28 cellular contexts compared by ENCODE assay signal in the genomic region with DNA sequence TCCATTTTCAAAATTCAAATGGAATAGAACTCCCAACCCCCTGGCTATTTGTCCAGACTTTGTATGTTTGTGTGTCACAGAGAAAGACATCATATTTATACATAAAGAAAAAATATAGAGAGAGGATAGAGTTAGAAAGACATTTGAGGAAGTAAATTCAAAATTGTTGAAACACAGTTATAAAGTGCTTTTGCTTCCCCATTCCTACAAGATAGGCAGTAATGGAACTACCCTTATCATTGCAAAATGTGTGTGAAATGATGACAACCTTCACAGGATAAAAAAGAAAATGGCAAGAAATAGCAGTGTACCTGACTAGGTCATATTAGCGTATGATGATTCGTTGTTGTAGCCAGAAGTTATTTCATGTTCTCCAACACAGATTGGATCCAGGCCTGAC.
DNase-seq lines count a peak whose midpoint lies in the region; ATAC-seq and TF ChIP-seq lines count a peak whose summit lies in the region.
"Had no signal": no experiment of that assay in that cellular context is flagged by ENCODE, and none has a peak within 500 bp of the region (broad histone marks: within the 10 kb centered on the region; RNA-seq: fewer than 3 reads in every experiment).

No MANE protein-coding gene starts in this region.

- no peaks in the 10 kb centered on the region for H3K79me2 ChIP-seq in Karpas-422 (ENCODE audit: low read length)
- H3K79me2 ChIP-seq in mesendoderm (ENCODE audit: control insufficient read depth, insufficient read depth, low read length) = no peaks in the 10 kb centered on the region

- H3K4me3 Mint-ChIP-seq in activated B cell treated with CpG ODN at 0.5 μM for 24 hours = no peak overlapping the region
- no peak overlapping the region for H3K4me3 Mint-ChIP-seq in stimulated activated naive B cell treated with anti-CD40 and anti-IgM and Interleukin-4, amounts not matched to agents 10 μg/mL and 1 μg/mL and 100 μg/mL, for 72 hours
- no peak overlapping the region for H3K4me3 Mint-ChIP-seq in activated CD4-positive, alpha-beta T cell treated with anti-CD3 and anti-CD28 coated beads, Interleukin-2, amount 10 ng/mL, durations not matched to agents 24 days and 14 days
- H3K4me3 Mint-ChIP-seq: activated CD4-positive, alpha-beta T cell treated with anti-CD3 and anti-CD28 coated beads for 36 hours; activated naive CD8-positive, alpha-beta T cell treated with anti-CD3 and anti-CD28 coated beads, Interleukin-2, amount 10 ng/mL, durations not matched to agents 7 days and 5 days; immature natural killer cell; T-helper 1 cell treated with Interleukin-12 subunit alpha and Interleukin-12 subunit beta and Interleukin-4 antibody, amounts not matched to agents 30 μg/mL and 1 μg/mL, for 36 hours had no signal

- H3K9me3 Mint-ChIP-seq in activated B cell treated with CpG ODN at 0.5 μM for 24 hours = no peaks in the 10 kb centered on the region
- no peaks in the 10 kb centered on the region for H3K9me3 Mint-ChIP-seq in stimulated activated naive B cell treated with anti-CD40 and anti-IgM and Interleukin-4, amounts not matched to agents 10 μg/mL and 1 μg/mL and 100 μg/mL, for 72 hours
- no peaks in the 10 kb centered on the region for H3K9me3 Mint-ChIP-seq in activated CD4-positive, alpha-beta T cell treated with anti-CD3 and anti-CD28 coated beads, Interleukin-2, amount 10 ng/mL, durations not matched to agents 24 days and 14 days
- H3K9me3 Mint-ChIP-seq: activated naive CD8-positive, alpha-beta T cell treated with anti-CD3 and anti-CD28 coated beads, Interleukin-2, amount 10 ng/mL, durations not matched to agents 7 days and 5 days; T-helper 1 cell treated with Interleukin-12 subunit alpha and Interleukin-12 subunit beta and Interleukin-4 antibody, amounts not matched to agents 30 μg/mL and 1 μg/mL, for 36 hours had no signal

- H3K27ac ChIP-seq in Karpas-422 (ENCODE audit: low read length) (peak overlapping the region; percentile 70), mesendoderm (ENCODE audit: low read depth, low read length) (no peak overlapping the region)
- H3K27ac ChIP-seq: ascending aorta, BLaER1, colonic mucosa, RWPE1, tibial artery had no signal

- peak overlapping the region; percentile 62 for H3K4me2 ChIP-seq in Karpas-422 (ENCODE audit: low read depth, low read length, poor library complexity, severe bottlenecking)
- no peak overlapping the region for H3K4me2 ChIP-seq in mesendoderm (ENCODE audit: low read length)
- H3K4me2 ChIP-seq: BLaER1 had no signal

- no peak overlapping the region for H3K18ac ChIP-seq in mesendoderm (ENCODE audit: low read length)

- WGBS in mesendoderm (ENCODE audit: extremely low coverage, insufficient coverage, low lambda C conversion rate) = no CpG with 5 or more reads among the region's 2 CpGs

- no peak overlapping the region for H4K8ac ChIP-seq in mesendoderm (ENCODE audit: low read depth, low read length)

- no peaks in the 10 kb centered on the region for H3K36me3 Mint-ChIP-seq in activated B cell treated with CpG ODN at 0.5 μM for 24 hours (ENCODE audit: low read depth)
- no peaks in the 10 kb centered on the region for H3K36me3 Mint-ChIP-seq in stimulated activated naive B cell treated with anti-CD40 and anti-IgM and Interleukin-4, amounts not matched to agents 10 μg/mL and 1 μg/mL and 100 μg/mL, for 72 hours
- no peaks in the 10 kb centered on the region for H3K36me3 Mint-ChIP-seq in activated CD4-positive, alpha-beta T cell treated with anti-CD3 and anti-CD28 coated beads, Interleukin-2, amount 10 ng/mL, durations not matched to agents 24 days and 14 days (ENCODE audit: low read depth)
- H3K36me3 Mint-ChIP-seq: activated naive CD8-positive, alpha-beta T cell treated with anti-CD3 and anti-CD28 coated beads, Interleukin-2, amount 10 ng/mL, durations not matched to agents 7 days and 5 days; immature natural killer cell had no signal

- POLR2A ChIA-PET in activated B cell treated with CpG ODN at 0.5 μM for 24 hours (lab: Charles Lee) = no interaction called here

- H3K4ac ChIP-seq in mesendoderm (ENCODE audit: low read depth, low read length) = no peak overlapping the region

- no peaks in the 10 kb centered on the region for H3K9me3 ChIP-seq in Karpas-422 (ENCODE audit: low read length)
- H3K9me3 ChIP-seq: ascending aorta, BLaER1, colonic mucosa, tibial artery had no signal

- H3K27me3 ChIP-seq in Karpas-422 (ENCODE audit: low read length) (no peaks in the 10 kb centered on the region), mesendoderm (ENCODE audit: insufficient read depth, low read length, poor library complexity) (no peaks in the 10 kb centered on the region)
- H3K27me3 ChIP-seq: ascending aorta, BLaER1, colonic mucosa, tibial artery had no signal

- H3K79me1 ChIP-seq in mesendoderm (ENCODE audit: low read length) = no peaks in the 10 kb centered on the region

- H3K9ac ChIP-seq in Karpas-422 (ENCODE audit: low read length) = no peak overlapping the region
- no peak overlapping the region for H3K9ac ChIP-seq in mesendoderm (ENCODE audit: low read length)
- H3K9ac ChIP-seq: BLaER1 had no signal

- H3K27me3 Mint-ChIP-seq in activated B cell treated with CpG ODN at 0.5 μM for 24 hours = no peaks in the 10 kb centered on the region
- H3K27me3 Mint-ChIP-seq in stimulated activated naive B cell treated with anti-CD40 and anti-IgM and Interleukin-4, amounts not matched to agents 10 μg/mL and 1 μg/mL and 100 μg/mL, for 72 hours = peaks cover 0 to 3% of the 10 kb centered on the region in 2 donors
- no peaks in the 10 kb centered on the region for H3K27me3 Mint-ChIP-seq in activated CD4-positive, alpha-beta T cell treated with anti-CD3 and anti-CD28 coated beads, Interleukin-2, amount 10 ng/mL, durations not matched to agents 24 days and 14 days
- H3K27me3 Mint-ChIP-seq: activated CD4-positive, alpha-beta T cell treated with anti-CD3 and anti-CD28 coated beads for 36 hours; activated naive CD8-positive, alpha-beta T cell treated with anti-CD3 and anti-CD28 coated beads, Interleukin-2, amount 10 ng/mL, durations not matched to agents 7 days and 5 days had no signal

- H3K4me3 ChIP-seq in Karpas-422 (ENCODE audit: low read length) (peak overlapping the region; percentile 29; the same call in 1 of the 2 replicates), mesendoderm (ENCODE audit: low read length) (no peak overlapping the region)
- H3K4me3 ChIP-seq: ascending aorta, BLaER1, colonic mucosa, tibial artery had no signal

- H3K9me2 ChIP-seq in Karpas-422 (replicated peaks; ENCODE audit: insufficient read depth, low read length) = no peaks in the 10 kb centered on the region

- DNase-seq in Karpas-422 (peak; percentile 52), NOMO-1 treated with dmso at 0.1 percent for 144 hours (lab: John Stamatoyannopoulos, UW; ENCODE audit: unreplicated experiment) (peak; percentile 87), activated B cell treated with CpG ODN at 0.5 μM for 24 hours (no peak), mesendoderm (no peak)
- DNase-seq in stimulated activated naive B cell treated with anti-CD40 and anti-IgM and Interleukin-4, amounts not matched to agents 10 μg/mL and 1 μg/mL and 100 μg/mL, for 72 hours = no peak
- DNase-seq in stimulated activated CD4-positive, alpha-beta T cell treated with anti-CD3 and anti-CD28 coated beads, Interleukin-1b, Interleukin-23, amount 100 ng/mL, for 48 hours = no peak
- DNase-seq in activated CD4-positive, alpha-beta T cell treated with anti-CD3 and anti-CD28 coated beads, Interleukin-2, amount 10 ng/mL, durations not matched to agents 24 days and 14 days = no peak
- DNase-seq: activated CD4-positive, alpha-beta T cell treated with anti-CD3 and anti-CD28 coated beads for 36 hours; activated CD8-positive, alpha-beta memory T cell treated with anti-CD3 and anti-CD28 coated beads for 24 hours; activated gamma-delta T cell; activated naive CD8-positive, alpha-beta T cell treated with anti-CD3 and anti-CD28 coated beads, Interleukin-2, amount 10 ng/mL, durations not matched to agents 7 days and 5 days; colonic mucosa; DMS153; effector CD8-positive, alpha-beta T cell; immature natural killer cell; left colon; mesenchymal stem cell; NCI-H1436 treated with DMSO at 0.1 percent for 48 hours; NCI-H2081 treated with DMSO at 0.1 percent for 48 hours; NCI-H226; right cardiac atrium; stimulated activated CD4-positive, alpha-beta T cell treated with anti-CD3 and anti-CD28 coated beads, Interleukin-12 subunit alpha, Interleukin-12 subunit beta, amount 100 ng/mL, for 4 hours; stimulated activated CD4-positive, alpha-beta T cell treated with anti-CD3 and anti-CD28 coated beads, Interleukin-4, amount 100 ng/mL, for 1 hour; tibial artery had no signal

- no peak overlapping the region for H3K23ac ChIP-seq in mesendoderm (ENCODE audit: low read length)

- H2BK120ac ChIP-seq in mesendoderm (ENCODE audit: low read depth, low read length) = no peak overlapping the region

- H3K56ac ChIP-seq in mesendoderm (ENCODE audit: low read length) = no peak overlapping the region

- intact Hi-C loops in activated B cell treated with CpG ODN at 0.5 μM for 24 hours (cut with micrococcal nuclease) = no loop called here
- intact Hi-C loops in activated CD4-positive, alpha-beta T cell treated with anti-CD3 and anti-CD28 coated beads, Interleukin-2, amount 10 ng/mL, durations not matched to agents 24 days and 14 days (cut with micrococcal nuclease) = no loop called here

- H3K4me1 Mint-ChIP-seq in activated B cell treated with CpG ODN at 0.5 μM for 24 hours = peaks cover 29% of the 10 kb centered on the region
- H3K4me1 Mint-ChIP-seq in stimulated activated naive B cell treated with anti-CD40 and anti-IgM and Interleukin-4, amounts not matched to agents 10 μg/mL and 1 μg/mL and 100 μg/mL, for 72 hours = peaks cover 16 to 36% of the 10 kb centered on the region in 2 donors
- H3K4me1 Mint-ChIP-seq in activated CD4-positive, alpha-beta T cell treated with anti-CD3 and anti-CD28 coated beads, Interleukin-2, amount 10 ng/mL, durations not matched to agents 24 days and 14 days = no peaks in the 10 kb centered on the region
- H3K4me1 Mint-ChIP-seq: activated naive CD8-positive, alpha-beta T cell treated with anti-CD3 and anti-CD28 coated beads, Interleukin-2, amount 10 ng/mL, durations not matched to agents 7 days and 5 days had no signal

- peak overlapping the region; percentile 74 for H2AFZ ChIP-seq in Karpas-422 (ENCODE audit: low read length)

- H3K4me1 ChIP-seq in Karpas-422 (ENCODE audit: low read length) (peaks cover 39% of the 10 kb centered on the region), mesendoderm (ENCODE audit: control insufficient read depth, low read depth, low read length) (no peaks in the 10 kb centered on the region)
- H3K4me1 ChIP-seq: BLaER1, colonic mucosa had no signal

- H4K5ac ChIP-seq in mesendoderm (ENCODE audit: low read length) = no peak overlapping the region

- ATAC-seq in activated B cell treated with CpG ODN at 0.5 μM for 24 hours (ENCODE audit: low read depth) = no peak
- peak; percentile 56 to 64 for ATAC-seq in stimulated activated naive B cell treated with anti-CD40 and anti-IgM and Interleukin-4, amounts not matched to agents 10 μg/mL and 1 μg/mL and 100 μg/mL, for 72 hours (replicated peaks)
- ATAC-seq: activated CD4-positive, alpha-beta T cell treated with anti-CD3 and anti-CD28 coated beads for 36 hours; left colon had no signal

- no peaks in the 10 kb centered on the region for H4K20me1 ChIP-seq in Karpas-422 (ENCODE audit: insufficient read depth, low read depth, low read length)
- H4K20me1 ChIP-seq: BLaER1 had no signal

- no peak overlapping the region for H2BK5ac ChIP-seq in mesendoderm (ENCODE audit: low read length)

- no peak for TF ChIP-seq CTCF in activated B cell treated with CpG ODN at 0.5 μM for 24 hours (IDR thresholded peaks at IDR 0.05)

- no peaks in the 10 kb centered on the region for H3K36me3 ChIP-seq in Karpas-422 (ENCODE audit: insufficient read depth, low read length)
- H3K36me3 ChIP-seq in mesendoderm (ENCODE audit: control insufficient read depth, insufficient read depth, low read length) = no peaks in the 10 kb centered on the region
- H3K36me3 ChIP-seq: ascending aorta, BLaER1, colonic mucosa, tibial artery had no signal

- peak overlapping the region; percentile 43 for H3K27ac Mint-ChIP-seq in activated B cell treated with CpG ODN at 0.5 μM for 24 hours
- H3K27ac Mint-ChIP-seq in stimulated activated naive B cell treated with anti-CD40 and anti-IgM and Interleukin-4, amounts not matched to agents 10 μg/mL and 1 μg/mL and 100 μg/mL, for 72 hours = no peak overlapping the region
- no peak overlapping the region for H3K27ac Mint-ChIP-seq in activated CD4-positive, alpha-beta T cell treated with anti-CD3 and anti-CD28 coated beads, Interleukin-2, amount 10 ng/mL, durations not matched to agents 24 days and 14 days
- H3K27ac Mint-ChIP-seq: activated CD4-positive, alpha-beta T cell treated with anti-CD3 and anti-CD28 coated beads for 36 hours; activated naive CD8-positive, alpha-beta T cell treated with anti-CD3 and anti-CD28 coated beads, Interleukin-2, amount 10 ng/mL, durations not matched to agents 7 days and 5 days; immature natural killer cell; T-helper 1 cell treated with Interleukin-12 subunit alpha and Interleukin-12 subunit beta and Interleukin-4 antibody, amounts not matched to agents 30 μg/mL and 1 μg/mL, for 36 hours had no signal

- H2AK5ac ChIP-seq in mesendoderm (ENCODE audit: low read length) = no peak overlapping the region

- CTCF ChIA-PET in activated B cell treated with CpG ODN at 0.5 μM for 24 hours (lab: Charles Lee) = no interaction called here

- H2BK15ac ChIP-seq in mesendoderm (replicated peaks; ENCODE audit: low read depth) = no peak overlapping the region

Comparison
In these comparisons a context has a peak if more than half of its experiments do, and no peak if none do; other contexts are left out.
1. DNase-seq: peak in Karpas-422 (single experiment) and NOMO-1 treated with dmso at 0.1 percent for 144 hours (single experiment); none in activated B cell treated with CpG ODN at 0.5 μM for 24 hours (single experiment), stimulated activated naive B cell treated with anti-CD40 and anti-IgM and Interleukin-4, amounts not matched to agents 10 μg/mL and 1 μg/mL and 100 μg/mL, for 72 hours (single experiment), stimulated activated CD4-positive, alpha-beta T cell treated with anti-CD3 and anti-CD28 coated beads, Interleukin-1b, Interleukin-23, amount 100 ng/mL, for 48 hours (single experiment), activated CD4-positive, alpha-beta T cell treated with anti-CD3 and anti-CD28 coated beads, Interleukin-2, amount 10 ng/mL, durations not matched to agents 24 days and 14 days (single experiment) and mesendoderm (single experiment).